1 cellular context compared by ENCODE assay signal in the genomic region with DNA sequence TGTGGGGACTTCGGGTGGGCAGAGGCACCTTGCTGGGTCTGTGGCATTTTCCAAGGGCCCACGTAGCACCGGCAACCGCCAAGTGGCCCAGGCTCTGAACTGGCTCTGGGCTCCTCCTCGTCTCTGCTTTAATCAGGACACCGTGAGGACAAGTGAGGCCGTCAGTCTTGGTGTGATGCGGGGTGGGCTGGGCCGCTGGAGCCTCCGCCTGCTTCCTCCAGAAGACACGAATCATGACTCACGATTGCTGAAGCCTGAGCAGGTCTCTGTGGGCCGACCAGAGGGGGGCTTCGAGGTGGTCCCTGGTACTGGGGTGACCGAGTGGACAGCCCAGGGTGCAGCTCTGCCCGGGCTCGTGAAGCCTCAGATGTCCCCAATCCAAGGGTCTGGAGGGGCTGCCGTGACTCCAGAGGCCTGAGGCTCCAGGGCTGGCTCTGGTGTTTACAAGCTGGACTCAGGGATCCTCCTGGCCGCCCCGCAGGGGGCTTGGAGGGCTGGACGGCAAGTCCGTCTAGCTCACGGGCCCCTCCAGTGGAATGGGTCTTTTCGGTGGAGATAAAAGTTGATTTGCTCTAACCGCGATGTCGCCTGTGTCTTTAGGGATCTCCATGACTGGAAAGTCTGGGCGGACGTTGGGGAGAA.
A peak's percentile ranks its signal among the peaks of the same experiment; 100 is the strongest.
TF ChIP-seq lines count a peak whose summit lies in the region.

No MANE protein-coding gene starts in this region.

TF ChIP-seq in GM12878, 131 proteins besides CTCF, POLR2A, EP300 and RAD21:
- no peak for TF ChIP-seq MEF2A (IDR thresholded peaks at IDR 0.05; ENCODE audit: insufficient read depth, low read depth, low read length)
- no peak for TF ChIP-seq GATAD2B (conservative IDR thresholded peaks at IDR 0.05; ENCODE audit: low read depth)
- TF ChIP-seq, protein P1, sequence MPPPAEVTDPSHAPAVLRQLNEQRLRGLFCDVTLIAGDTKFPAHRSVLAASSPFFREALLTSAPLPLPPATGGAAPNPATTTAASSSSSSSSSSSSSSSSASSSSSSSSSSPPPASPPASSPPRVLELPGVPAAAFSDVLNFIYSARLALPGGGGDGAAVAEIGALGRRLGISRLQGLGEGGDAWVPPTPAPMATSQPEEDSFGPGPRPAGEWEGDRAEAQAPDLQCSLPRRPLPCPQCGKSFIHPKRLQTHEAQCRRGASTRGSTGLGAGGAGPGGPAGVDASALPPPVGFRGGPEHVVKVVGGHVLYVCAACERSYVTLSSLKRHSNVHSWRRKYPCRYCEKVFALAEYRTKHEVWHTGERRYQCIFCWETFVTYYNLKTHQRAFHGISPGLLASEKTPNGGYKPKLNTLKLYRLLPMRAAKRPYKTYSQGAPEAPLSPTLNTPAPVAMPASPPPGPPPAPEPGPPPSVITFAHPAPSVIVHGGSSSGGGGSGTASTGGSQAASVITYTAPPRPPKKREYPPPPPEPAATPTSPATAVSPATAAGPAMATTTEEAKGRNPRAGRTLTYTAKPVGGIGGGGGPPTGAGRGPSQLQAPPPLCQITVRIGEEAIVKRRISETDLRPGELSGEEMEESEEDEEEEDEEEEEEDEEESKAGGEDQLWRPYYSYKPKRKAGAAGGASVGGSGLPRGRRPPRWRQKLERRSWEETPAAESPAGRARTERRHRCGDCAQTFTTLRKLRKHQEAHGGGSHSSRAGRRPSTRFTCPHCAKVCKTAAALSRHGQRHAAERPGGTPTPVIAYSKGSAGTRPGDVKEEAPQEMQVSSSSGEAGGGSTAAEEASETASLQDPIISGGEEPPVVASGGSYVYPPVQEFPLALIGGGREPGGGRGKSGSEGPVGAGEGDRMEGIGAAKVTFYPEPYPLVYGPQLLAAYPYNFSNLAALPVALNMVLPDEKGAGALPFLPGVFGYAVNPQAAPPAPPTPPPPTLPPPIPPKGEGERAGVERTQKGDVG (CRISPR knock-in tag; IDR thresholded peaks at IDR 0.05): no peak
- no peak for TF ChIP-seq ATF7 (IDR thresholded peaks at IDR 0.05; ENCODE audit: low read depth)
- TF ChIP-seq STAT1 (conservative IDR thresholded peaks at IDR 0.05): no peak
- 0 out of 2 replicates have a peak, but pooled peaks have one; percentile 14 for TF ChIP-seq POLR2AphosphoS5 (IDR thresholded peaks at IDR 0.05; ENCODE audit: low read length)
- TF ChIP-seq RB1 (IDR thresholded peaks at IDR 0.05; ENCODE audit: borderline replicate concordance): no peak
